Comparison of ENCODE assay signal across 20 cellular contexts in genomic region chr2:191854385-191855372, GRCh38. TPM values are rescaled to one million over a fixed set of nuclear protein-coding genes. Genes with fewer than 3 reads are reported as not detected.
DNase-seq lines count a peak whose midpoint lies in the region; ATAC-seq, FAIRE-seq and TF ChIP-seq lines count a peak whose summit lies in the region.
"Had no signal": no experiment of that assay in that cellular context is flagged by ENCODE, and none has a peak within 500 bp of the region (broad histone marks: within the 10 kb centered on the region; RNA-seq: fewer than 3 reads in every experiment).

No MANE protein-coding gene starts in this region.

- in situ Hi-C loops in HepG2 (cut with HindIII; ENCODE audit: extremely low pct_ligation_motif_present, low pct_unique_long_range_greater_than_20kb): no loop called here

- no peak overlapping the region for H2AFZ ChIP-seq in HepG2 (ENCODE audit: low read length)

- TF ChIP-seq CTCF in cardiac fibroblast (IDR thresholded peaks at IDR 0.05; ENCODE audit: low read depth, low read length) (no peak), HepG2 (CRISPR knock-in tag; IDR thresholded peaks at IDR 0.05) (no peak), spleen (IDR thresholded peaks at IDR 0.05 in 8 of 11, conservative IDR thresholded peaks at IDR 0.05 in 3 of 11) (no peak)

- no peaks in the 10 kb centered on the region; the same call in 1 of the 2 replicates for H3K9me3 ChIP-seq in HepG2 (ENCODE audit: low read length)
- H3K9me3 ChIP-seq in spleen: no peaks in the 10 kb centered on the region
- H3K9me3 ChIP-seq: vagina had no signal

- no peak overlapping the region for H3K4me2 ChIP-seq in HepG2 (ENCODE audit: low read depth, low read length)
- H3K4me2 ChIP-seq: smooth muscle cell had no signal

- H3K4me1 ChIP-seq in HepG2 (ENCODE audit: insufficient read depth, low read length): peaks cover 41% of the 10 kb centered on the region
- H3K4me1 ChIP-seq in spleen: peaks cover 0 to 17% (median 2%) of the 10 kb centered on the region in 6 donors
- H3K4me1 ChIP-seq: vagina had no signal

- no peak overlapping the region for H3K9ac ChIP-seq in HepG2 (ENCODE audit: insufficient read depth, low read depth, low read length)

- ATAC-seq in HepG2: peak; percentile 65
- ATAC-seq in HG03520 (IDR thresholded peaks at IDR 0.05; ENCODE audit: unreplicated experiment): no peak
- ATAC-seq: activated CD4-positive, CD25-positive, alpha-beta regulatory T cell treated with anti-CD3 and anti-CD28 coated beads, Interleukin-2, amount 50 U/mL, for 24 hours had no signal

- H3K27me3 ChIP-seq in HepG2 (ENCODE audit: control insufficient read depth in 1 of 2, insufficient read depth in 2 of 2, low read length in 2 of 2) (no peaks in the 10 kb centered on the region), spleen (replicated peaks in 1 of 7) (no peaks in the 10 kb centered on the region)
- H3K27me3 ChIP-seq: brain microvascular endothelial cell, vagina had no signal

- DNase-seq in NCI-H2029 (lab: John Stamatoyannopoulos, UW) (peak; percentile 43), cardiac fibroblast (ENCODE audit: low read depth in 2 of 2) (peak; percentile 46 to 79), HepG2 (ENCODE audit: low spot score) (peak; percentile 86), spleen (no peak), GM12891 (ENCODE audit: insufficient read length, low spot score) (no peak), NCI-H1436 treated with DMSO at 0.1 percent for 48 hours (lab: John Stamatoyannopoulos, UW) (no peak)
- DNase-seq: activated CD8-positive, alpha-beta memory T cell treated with anti-CD3 and anti-CD28 coated beads, Interleukin-2, amount 50 U/mL, for 4 hours; activated naive CD4-positive, alpha-beta T cell; brain microvascular endothelial cell; DMS79; effector CD8-positive, alpha-beta T cell; NCI-H187; NCI-H524 treated with DMSO at 0.1 percent for 48 hours; stimulated activated naive CD4-positive, alpha-beta T cell; T-helper 2 cell had no signal

- H3K27ac ChIP-seq in HepG2 (ENCODE audit: extremely low read length, insufficient read depth, low read length) (no peak overlapping the region), spleen (peak overlapping the region; percentile 32 to 83 (median 66))
- H3K27ac ChIP-seq: brain microvascular endothelial cell, C4-2B, vagina had no signal

- TF ChIP-seq POLR2A in HepG2 (IDR thresholded peaks at IDR 0.05; ENCODE audit: insufficient read depth in 1 of 2, low read depth in 2 of 2, low read length in 2 of 2) (no peak), spleen (IDR thresholded peaks at IDR 0.05) (no peak), GM12891 (IDR thresholded peaks at IDR 0.05; ENCODE audit: low read depth, low read length) (no peak)

- TF ChIP-seq EP300 in HepG2 (IDR thresholded peaks at IDR 0.05; ENCODE audit: low read depth in 2 of 2, low read length in 2 of 2) (peak in 1 of 2 experiments; percentile 35; a peak in 2 of 4 replicates), HepG2 (CRISPR knock-in tag; IDR thresholded peaks at IDR 0.05; ENCODE audit: borderline replicate concordance) (no peak)

- BruUV-seq in HepG2 (replicated peaks; lab: Mats Ljungman, UMichigan): no TSS peak

- H4K20me1 ChIP-seq in HepG2 (ENCODE audit: insufficient read depth, low read length): no peaks in the 10 kb centered on the region

- 81% methylated on average over 6 of the region's 6 CpGs for WGBS in HepG2 (ENCODE audit: low lambda C conversion rate)
- 64 to 77% (median 70%) methylated on average over 6 of the region's 6 CpGs for WGBS in spleen, 5 donors

- H3K79me2 ChIP-seq in HepG2 (ENCODE audit: insufficient read depth, low read length): no peaks in the 10 kb centered on the region

- POLR2A ChIA-PET in HepG2 (lab: Yijun Ruan, JAX): interaction anchor here (0.6 kb wide), 1 partner anchor 8 kb away, joined by 3 read pairs; the partner anchor contains the start of gene CAVIN2

- H3K36me3 ChIP-seq in HepG2 (replicated peaks in 1 of 2; ENCODE audit: control insufficient read depth in 1 of 2, insufficient read depth in 2 of 2, low read length in 2 of 2): no peaks in the 10 kb centered on the region
- H3K36me3 ChIP-seq in spleen: no peaks in the 10 kb centered on the region
- H3K36me3 ChIP-seq: brain microvascular endothelial cell, vagina had no signal

- no peak overlapping the region for H3K4me3 ChIP-seq in cardiac fibroblast (replicated peaks in 1 of 2; ENCODE audit: low read depth in 2 of 2, low read length in 2 of 2)
- H3K4me3 ChIP-seq in HepG2 (replicated peaks in 1 of 3; ENCODE audit: insufficient read depth in 1 of 3, low read depth in 2 of 3, low read length in 3 of 3): no peak overlapping the region
- no peak overlapping the region for H3K4me3 ChIP-seq in spleen
- H3K4me3 ChIP-seq: smooth muscle cell, vagina had no signal

- FAIRE-seq in HepG2 (lab: Jason Lieb, UNC) (no peak), GM12891 (lab: Jason Lieb, UNC) (no peak)

- CTCF ChIA-PET in HepG2 (lab: Yijun Ruan, JAX; ENCODE audit: low intra/inter-chr PET ratio, low total read pairs): no interaction called here

- TF ChIP-seq RAD21 in HepG2 (CRISPR knock-in tag; IDR thresholded peaks at IDR 0.05): no peak

- intact Hi-C loops in HepG2 (cut with micrococcal nuclease; ENCODE audit: unreplicated experiment) (no loop called here), spleen (cut with DNase I; ENCODE audit: low total_unique reads) (no loop called here)

TF ChIP-seq in HepG2, 621 proteins besides CTCF, POLR2A, EP300 and RAD21 (continues in another document):
- TF ChIP-seq, protein P1, sequence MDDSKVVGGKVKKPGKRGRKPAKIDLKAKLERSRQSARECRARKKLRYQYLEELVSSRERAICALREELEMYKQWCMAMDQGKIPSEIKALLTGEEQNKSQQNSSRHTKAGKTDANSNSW (CRISPR knock-in tag; IDR thresholded peaks at IDR 0.05; ENCODE audit: borderline replicate concordance): no peak

TF ChIP-seq in GM12891, 5 proteins besides CTCF, POLR2A, EP300 and RAD21:
- no peak for TF ChIP-seq TAF1 (IDR thresholded peaks at IDR 0.05; ENCODE audit: low read depth, low read length)
- no peak for TF ChIP-seq SPI1 (IDR thresholded peaks at IDR 0.05; ENCODE audit: low read depth, low read length)
- no peak for TF ChIP-seq POLR2AphosphoS5 (IDR thresholded peaks at IDR 0.05; ENCODE audit: low read depth, low read length)
- TF ChIP-seq PAX5 (IDR thresholded peaks at IDR 0.05; ENCODE audit: insufficient read depth, low read length, severe bottlenecking): no peak
- no peak for TF ChIP-seq POU2F2 (IDR thresholded peaks at IDR 0.05; ENCODE audit: low read depth, low read length)

RNA-seq across cellular contexts. Expression of gene CAVIN2, which starts 7.8 kb away (rescaled TPM):
- 7.6 and 11.2 TPM in 2 replicates for total RNA-seq in HepG2 (2016; rRNA removed; fragmentation: Illumina TruSeq; extraction: Trizol)
- 0.97 and 1.1 TPM in 2 replicates for total RNA-seq in HepG2 (2016; cell fraction: cytosol; rRNA removed; fragmentation: Illumina TruSeq; extraction: Trizol; ENCODE audit: low read depth)
- 8.2 and 10.1 TPM in 2 replicates for total RNA-seq in HepG2 (2016; cell fraction: insoluble cytoplasmic fraction; rRNA removed; fragmentation: Illumina TruSeq; extraction: Trizol)
- total RNA-seq in HepG2 (2016; cell fraction: membrane; rRNA removed; fragmentation: Illumina TruSeq; extraction: Trizol): 3.2 and 3.5 TPM in 2 replicates
- 5.9 and 6.7 TPM in 2 replicates for total RNA-seq in HepG2 (2016; cell fraction: nucleus; rRNA removed; fragmentation: Illumina TruSeq; extraction: Trizol)
- 28.1 and 38.8 TPM in 2 replicates for polyA plus RNA-seq in HepG2 (2011; rRNA removed)
- polyA plus RNA-seq in HepG2 (2011; cell fraction: cytosol; rRNA removed): 23.7 and 37.4 TPM in 2 replicates
- 11.3 and 13.2 TPM in 2 replicates for polyA plus RNA-seq in HepG2 (2011; cell fraction: nucleus; rRNA removed)
- 8.9 and 16.7 TPM in 2 replicates for polyA plus RNA-seq in HepG2 (2012)
- polyA plus RNA-seq in HepG2 (2016; cell fraction: cytosol; fragmentation: Illumina TruSeq; extraction: Trizol; ENCODE audit: low read depth): 0.40 and 0.45 TPM in 2 replicates
- 10.7 and 12.0 TPM in 2 replicates for polyA plus RNA-seq in HepG2 (2016; cell fraction: insoluble cytoplasmic fraction; fragmentation: Illumina TruSeq; extraction: Trizol; ENCODE audit: low read depth)
- polyA plus RNA-seq in HepG2 (2016; cell fraction: membrane; fragmentation: Illumina TruSeq; extraction: Trizol; ENCODE audit: low read depth): 0.98 and 1.5 TPM in 2 replicates
- polyA plus RNA-seq in HepG2 (2016; cell fraction: nucleus; fragmentation: Illumina TruSeq; extraction: Trizol; ENCODE audit: insufficient read depth, low read depth): 5.7 and 6.3 TPM in 2 replicates
- polyA minus RNA-seq in HepG2 (2011; rRNA and poly(A)+ RNA removed; ENCODE audit: low replicate concordance): 0.35 and 65.9 TPM in 2 replicates
- polyA minus RNA-seq in HepG2 (2011; cell fraction: cytosol; rRNA and poly(A)+ RNA removed): 29.7 and 43.4 TPM in 2 replicates
- polyA minus RNA-seq in HepG2 (2011; cell fraction: nucleus; rRNA and poly(A)+ RNA removed): 25.8 and 27.7 TPM in 2 replicates
- 100 to 1,000 TPM in 6 of 7 donors, 10 to 100 TPM in 1; 66.5 to 205 (median 169) TPM for total RNA-seq in spleen
- 10 to 100 TPM; 19.2 to 78.9 (median 23.4) TPM for polyA plus RNA-seq in spleen
- polyA plus RNA-seq in GM12891 (2012; ENCODE audit: low read depth, missing spikeins): not detected
- polyA plus RNA-seq: smooth muscle cell had no signal

Comparison
In these comparisons a context has a peak if more than half of its experiments do, and no peak if none do; other contexts are left out.
1. DNase-seq: peak in NCI-H2029 (single experiment), cardiac fibroblast (2 of 2) and HepG2 (single experiment); none in spleen (single experiment), GM12891 (single experiment) and NCI-H1436 treated with DMSO at 0.1 percent for 48 hours (single experiment).
2. RNA of gene CAVIN2, which starts 7.8 kb away (total RNA-seq): 66.5 to 205 TPM in spleen; 0.97 to 11.2 TPM in HepG2; every median in the first group is over 4 times any median in the second.